Comparison of ENCODE assay signal across 11 cellular contexts in the genomic region with DNA sequence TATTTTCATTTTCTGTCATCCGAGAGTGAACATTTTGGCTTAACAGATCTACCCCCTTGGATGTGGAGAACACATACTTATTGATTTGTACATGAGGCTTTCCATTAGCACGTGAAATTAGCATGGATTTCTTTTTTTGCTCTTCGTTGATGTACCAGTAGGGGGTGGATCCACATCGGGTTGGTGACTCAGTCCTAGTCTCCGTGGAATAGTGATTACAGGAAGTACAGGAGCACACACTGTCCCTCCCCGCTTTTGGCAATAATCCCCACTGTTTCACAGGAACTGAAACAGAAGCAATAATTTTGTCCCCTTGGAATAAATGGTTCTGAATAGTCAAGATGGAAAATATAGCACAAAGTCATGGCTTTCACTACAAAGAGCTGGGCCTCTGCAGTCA.
DNase-seq lines count a peak whose midpoint lies in the region; ATAC-seq and TF ChIP-seq lines count a peak whose summit lies in the region.
"Had no signal": no experiment of that assay in that cellular context is flagged by ENCODE, and none has a peak within 500 bp of the region (broad histone marks: within the 10 kb centered on the region; RNA-seq: fewer than 3 reads in every experiment).

No MANE protein-coding gene starts in this region.

- peak; percentile 35 to 40 for TF ChIP-seq CTCF in GM23338 (conservative IDR thresholded peaks at IDR 0.05; ENCODE audit: low read depth in 2 of 2)
- no peak for TF ChIP-seq CTCF in fibroblast of pulmonary artery (IDR thresholded peaks at IDR 0.05; ENCODE audit: low read length, missing control alignments)
- TF ChIP-seq CTCF in progenitor cell of endocrine pancreas (IDR thresholded peaks at IDR 0.05; ENCODE audit: unreplicated experiment): no peak
- peak in 1 of 4 experiments; percentile 10 for TF ChIP-seq CTCF in prostate gland (IDR thresholded peaks at IDR 0.05)
- TF ChIP-seq CTCF in spleen (IDR thresholded peaks at IDR 0.05 in 8 of 11, conservative IDR thresholded peaks at IDR 0.05 in 3 of 11): peak in 5 of 11 experiments; percentile 17 to 34 (median 26)

- WGBS in prostate gland: 34% methylated on average over 6 of the region's 6 CpGs
- 34 to 44% (median 35%) methylated on average over 6 of the region's 6 CpGs for WGBS in spleen, 5 donors

- H3K9me3 Mint-ChIP-seq in GM23338: no peaks in the 10 kb centered on the region
- peaks cover 6% of the 10 kb centered on the region for H3K9me3 Mint-ChIP-seq in progenitor cell of endocrine pancreas (ENCODE audit: low read depth)

- TF ChIP-seq POLR2A in prostate gland (IDR thresholded peaks at IDR 0.05) (no peak), spleen (IDR thresholded peaks at IDR 0.05) (no peak)

- H4K20me1 ChIP-seq in GM23338 (replicated peaks; ENCODE audit: insufficient read depth): no peaks in the 10 kb centered on the region

- H3K36me3 ChIP-seq in GM23338 (ENCODE audit: insufficient read depth) (no peaks in the 10 kb centered on the region), prostate gland (no peaks in the 10 kb centered on the region), spleen (no peaks in the 10 kb centered on the region)

- no peaks in the 10 kb centered on the region for H3K9me2 ChIP-seq in GM23338 (ENCODE audit: insufficient read depth)

- no peak overlapping the region for H3K4me2 ChIP-seq in GM23338

- H3K27ac Mint-ChIP-seq in GM23338: no peak overlapping the region
- H3K27ac Mint-ChIP-seq in progenitor cell of endocrine pancreas: no peak overlapping the region
- H3K27ac Mint-ChIP-seq: activated CD8-positive, alpha-beta memory T cell treated with anti-CD3 and anti-CD28 coated beads, Interleukin-2, amount 10 ng/mL, durations not matched to agents 7 days and 5 days had no signal

- peaks cover 1% of the 10 kb centered on the region for H3K27me3 Mint-ChIP-seq in GM23338 (ENCODE audit: insufficient read depth, low read depth, poor library complexity)
- H3K27me3 Mint-ChIP-seq in progenitor cell of endocrine pancreas: no peaks in the 10 kb centered on the region

- no peaks in the 10 kb centered on the region for H3K9me3 ChIP-seq in prostate gland
- peaks cover 0 to 4% (median 0%) of the 10 kb centered on the region in 8 donors for H3K9me3 ChIP-seq in spleen

- DNase-seq in GM23338 (ENCODE audit: low spot score) (peak; percentile 39), NOMO-1 treated with DMSO at 0.1 percent for 48 hours (lab: John Stamatoyannopoulos, UW; ENCODE audit: unreplicated experiment) (peak; percentile 41), fibroblast of pulmonary artery (ENCODE audit: low read depth) (peak; percentile 31), sciatic nerve (ENCODE audit: low spot score) (no peak), progenitor cell of endocrine pancreas (ENCODE audit: low spot score, unreplicated experiment) (no peak), prostate gland (ENCODE audit: low spot score) (no peak), spleen (no peak), GM03348 (ENCODE audit: low spot score) (no peak)
- DNase-seq: activated CD8-positive, alpha-beta memory T cell treated with anti-CD3 and anti-CD28 coated beads, Interleukin-2, amount 10 ng/mL, durations not matched to agents 7 days and 5 days; hippocampal formation; NCI-H526 had no signal

- no peak overlapping the region for H2AFZ ChIP-seq in GM23338

- H3K4me1 Mint-ChIP-seq in GM23338 (peaks cover 6% of the 10 kb centered on the region; the same call in 2 of the 3 replicates), progenitor cell of endocrine pancreas (ENCODE audit: low read depth) (peaks cover 8% of the 10 kb centered on the region)
- H3K4me1 Mint-ChIP-seq: activated CD8-positive, alpha-beta memory T cell treated with anti-CD3 and anti-CD28 coated beads, Interleukin-2, amount 10 ng/mL, durations not matched to agents 7 days and 5 days had no signal

- no peak overlapping the region for H3K4me3 Mint-ChIP-seq in GM23338
- H3K4me3 Mint-ChIP-seq in progenitor cell of endocrine pancreas (ENCODE audit: low read depth): no peak overlapping the region
- H3K4me3 Mint-ChIP-seq: activated CD8-positive, alpha-beta memory T cell treated with anti-CD3 and anti-CD28 coated beads, Interleukin-2, amount 10 ng/mL, durations not matched to agents 7 days and 5 days had no signal

- H3K79me2 ChIP-seq in GM23338 (replicated peaks; ENCODE audit: insufficient read depth): no peaks in the 10 kb centered on the region

- H3K4me3 ChIP-seq in GM23338 (no peak overlapping the region), fibroblast of pulmonary artery (replicated peaks; ENCODE audit: low read depth, low read length) (no peak overlapping the region), prostate gland (no peak overlapping the region), spleen (no peak overlapping the region)

- H3K27ac ChIP-seq in GM23338 (ENCODE audit: low read depth): no peak overlapping the region
- H3K27ac ChIP-seq in prostate gland: no peak overlapping the region
- H3K27ac ChIP-seq in spleen: no peak overlapping the region

- no peaks in the 10 kb centered on the region for H3K36me3 Mint-ChIP-seq in GM23338 (ENCODE audit: low read depth)
- H3K36me3 Mint-ChIP-seq in progenitor cell of endocrine pancreas (ENCODE audit: insufficient read depth): no peaks in the 10 kb centered on the region
- H3K36me3 Mint-ChIP-seq: activated CD8-positive, alpha-beta memory T cell treated with anti-CD3 and anti-CD28 coated beads, Interleukin-2, amount 10 ng/mL, durations not matched to agents 7 days and 5 days had no signal

- intact Hi-C loops in sciatic nerve (cut with DNase I): no loop called here
- intact Hi-C loops in prostate gland (cut with DNase I): no loop called here
- intact Hi-C loops in spleen (cut with DNase I; ENCODE audit: low total_unique reads): no loop called here

- peak; percentile 50 for ATAC-seq in GM23338
- ATAC-seq in sciatic nerve: peak; percentile 96
- ATAC-seq: activated CD8-positive, alpha-beta memory T cell treated with anti-CD3 and anti-CD28 coated beads, Interleukin-2, amount 10 ng/mL, durations not matched to agents 7 days and 5 days had no signal

- H3K27me3 ChIP-seq in GM23338 (ENCODE audit: insufficient read depth) (no peaks in the 10 kb centered on the region), prostate gland (replicated peaks; ENCODE audit: insufficient read depth) (no peaks in the 10 kb centered on the region), spleen (replicated peaks in 1 of 7) (peaks cover 0 to 7% (median 0%) of the 10 kb centered on the region in 7 donors)

- H3K4me1 ChIP-seq in GM23338 (ENCODE audit: insufficient read depth) (no peaks in the 10 kb centered on the region), prostate gland (replicated peaks) (no peaks in the 10 kb centered on the region), spleen (no peaks in the 10 kb centered on the region)

- no peaks in the 10 kb centered on the region for H3F3A ChIP-seq in GM23338 (replicated peaks; ENCODE audit: low read depth)

TF ChIP-seq in GM23338, 12 proteins besides CTCF, POLR2A, EP300 and RAD21 (continues in another document):
- TF ChIP-seq EZH2 (IDR thresholded peaks at IDR 0.05; ENCODE audit: low read depth, unreplicated experiment) (no peak), ZNF331 (CRISPR knock-in tag; IDR thresholded peaks at IDR 0.05; ENCODE audit: low read depth) (no peak), STAT1 (IDR thresholded peaks at IDR 0.05; ENCODE audit: unreplicated experiment) (no peak)

Comparison
In these comparisons a context has a peak if more than half of its experiments do, and no peak if none do; other contexts are left out.
1. DNase-seq: peak in GM23338 (single experiment), NOMO-1 treated with DMSO at 0.1 percent for 48 hours (single experiment) and fibroblast of pulmonary artery (single experiment); none in sciatic nerve (single experiment), progenitor cell of endocrine pancreas (single experiment), prostate gland (single experiment), spleen (single experiment) and GM03348 (single experiment).
2. CTCF ChIP-seq: peak in GM23338 (2 of 2); none in fibroblast of pulmonary artery (single experiment) and progenitor cell of endocrine pancreas (single experiment).